Comparison of ENCODE assay signal across 20 cellular contexts in the genomic region with DNA sequence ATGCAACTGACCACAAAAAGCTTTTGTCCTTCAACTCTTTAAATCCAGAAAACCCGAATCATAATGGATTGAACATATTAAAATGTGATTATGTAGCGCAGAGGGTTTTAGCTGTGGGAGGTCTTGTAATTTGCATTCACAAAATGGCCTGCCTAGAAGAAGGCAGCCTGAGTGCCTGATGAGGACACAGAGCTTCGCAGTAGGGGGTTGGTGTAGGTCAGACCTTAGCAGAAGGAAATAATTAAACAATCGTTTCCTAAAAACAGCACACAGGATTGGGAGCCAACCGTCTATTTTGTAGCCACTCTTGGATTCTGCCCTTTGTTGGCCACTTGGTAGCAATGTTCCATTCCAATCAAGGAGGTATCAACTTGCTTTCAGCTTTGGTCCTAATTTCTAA.
"Had no signal": no experiment of that assay in that cellular context is flagged by ENCODE, and none has a peak within 500 bp of the region (broad histone marks: within the 10 kb centered on the region; RNA-seq: fewer than 3 reads in every experiment).

No MANE protein-coding gene starts in this region.

- ATAC-seq: activated naive CD4-positive, alpha-beta T cell treated with anti-CD3 and anti-CD28 coated beads, Interleukin-2, amount 50 U/mL, for 72 hours; activated T-helper 17 cell treated with anti-CD3 and anti-CD28 coated beads, Interleukin-2, amount 50 U/mL, for 72 hours; effector memory CD8-positive, alpha-beta T cell; esophagus mucosa; left lobe of liver; naive thymus-derived CD8-positive, alpha-beta T cell had no signal

- DNase-seq: activated CD4-positive, alpha-beta T cell treated with anti-CD3 and anti-CD28 coated beads for 1 hour; activated CD8-positive, alpha-beta memory T cell treated with anti-CD3 and anti-CD28 coated beads for 24 hours; activated CD8-positive, alpha-beta memory T cell treated with anti-CD3 and anti-CD28 coated beads, Interleukin-2, amount 50 U/mL, for 4 hours; activated T-cell treated with anti-CD3 and anti-CD28 coated beads, Interleukin-2, amount 50 U/mL, for 24 hours; aorta; brain microvascular endothelial cell; effector memory CD8-positive, alpha-beta T cell; foreskin melanocyte; glutamatergic neuron; immature natural killer cell; naive thymus-derived CD8-positive, alpha-beta T cell; spleen; stimulated activated CD4-positive, alpha-beta T cell treated with anti-CD3 and anti-CD28 coated beads, Interleukin-4, amount 100 ng/mL, for 1 hour; stimulated activated naive CD4-positive, alpha-beta T cell treated with Interleukin-2 at 50 U/mL for 16 hours; T-helper 9 cell; upper lobe of left lung had no signal
